In the genomic region with DNA sequence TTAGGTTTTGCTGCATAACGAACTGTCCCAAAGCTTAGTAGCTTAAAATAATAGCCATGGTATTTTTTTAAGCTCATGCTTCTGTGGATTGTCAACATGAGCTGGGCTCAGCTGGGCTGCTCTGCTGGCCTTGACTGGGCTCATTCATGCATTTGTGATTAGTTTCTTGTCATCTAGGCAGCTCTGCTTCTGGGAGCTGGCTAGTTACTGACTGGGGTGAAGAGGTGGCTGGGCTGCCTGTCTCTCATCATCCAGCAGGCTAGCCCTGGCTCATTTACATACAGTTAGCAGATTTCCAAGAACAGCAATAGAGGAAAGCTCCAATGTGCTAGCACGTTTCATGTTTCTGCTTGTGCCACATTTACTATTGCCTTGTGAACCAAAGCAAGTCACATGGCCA, we compare ENCODE assay signal across 18 cellular contexts.
"Had no signal": no experiment of that assay in that cellular context is flagged by ENCODE, and none has a peak within 500 bp of the region (broad histone marks: within the 10 kb centered on the region; RNA-seq: fewer than 3 reads in every experiment).

No MANE protein-coding gene starts in this region.

- DNase-seq: effector memory CD4-positive, alpha-beta T cell; gastrocnemius medialis; heart right ventricle; hypothalamus; kidney; left cardiac atrium; left ventricle myocardium superior; mesenchymal stem cell; naive B cell; posterior cingulate gyrus; sigmoid colon; stimulated activated naive CD4-positive, alpha-beta T cell treated with Interleukin-2 at 50 U/mL for 16 hours had no signal

- H3K4me3 Mint-ChIP-seq: naive B cell, type B pancreatic cell had no signal

- H3K4me3 ChIP-seq: esophagus muscularis mucosa, gastrocnemius medialis, heart right ventricle, lung, right atrium auricular region, sigmoid colon, skin epidermis had no signal

- H3K36me3 Mint-ChIP-seq: naive B cell had no signal

- H3K4me1 ChIP-seq: esophagus muscularis mucosa, gastrocnemius medialis, heart right ventricle, right atrium auricular region, sigmoid colon had no signal

- H3K27ac ChIP-seq: epithelial cell of prostate, esophagus muscularis mucosa, gastrocnemius medialis, heart right ventricle, right atrium auricular region, sigmoid colon, skin epidermis had no signal

- H3K27me3 Mint-ChIP-seq: type B pancreatic cell had no signal

- H3K4me1 Mint-ChIP-seq: naive B cell had no signal

- H3K9me3 ChIP-seq: gastrocnemius medialis, sigmoid colon had no signal

- H3K36me3 ChIP-seq: esophagus muscularis mucosa, gastrocnemius medialis, heart right ventricle, right atrium auricular region, sigmoid colon had no signal

- H3K27ac Mint-ChIP-seq: type B pancreatic cell had no signal

- H3K27me3 ChIP-seq: esophagus muscularis mucosa, gastrocnemius medialis, heart right ventricle, right atrium auricular region, sigmoid colon had no signal
